In the genomic region with DNA sequence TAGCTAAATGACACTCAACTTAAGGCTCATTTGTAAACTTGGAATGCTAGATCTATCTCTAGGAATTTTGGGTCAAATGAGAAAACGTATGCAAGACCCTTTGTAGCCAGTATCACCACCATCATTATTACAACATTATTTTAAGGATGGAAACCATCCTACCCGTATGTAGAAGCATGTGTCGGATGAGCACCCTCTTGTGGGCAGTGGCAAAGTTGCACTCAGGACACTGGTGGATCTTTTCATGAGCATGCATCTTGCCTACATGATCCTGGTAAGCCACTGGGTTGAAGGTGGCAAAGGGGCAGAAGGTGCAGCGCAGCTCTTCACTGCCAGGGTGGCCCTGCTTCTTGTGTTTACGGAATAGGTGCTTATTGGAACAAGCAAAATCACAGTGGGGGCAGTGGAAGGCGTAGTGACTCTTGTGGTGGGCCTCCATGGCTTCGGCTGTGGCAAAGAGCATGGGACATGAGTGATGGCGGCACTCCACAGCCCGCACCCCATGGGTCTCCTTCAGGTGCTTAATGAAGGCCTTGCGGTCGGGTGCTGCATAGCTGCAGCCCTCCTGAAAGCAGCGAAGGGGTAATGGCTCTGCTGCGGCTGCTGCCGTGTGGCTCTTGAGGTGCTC, we compare ENCODE assay signal across 1 cellular context.
A peak's percentile ranks its signal among the peaks of the same experiment; 100 is the strongest.
TF ChIP-seq lines count a peak whose summit lies in the region.

No MANE protein-coding gene starts in this region.

TF ChIP-seq in K562, 482 proteins besides CTCF, POLR2A, EP300 and RAD21:
- TF ChIP-seq, protein P1, sequence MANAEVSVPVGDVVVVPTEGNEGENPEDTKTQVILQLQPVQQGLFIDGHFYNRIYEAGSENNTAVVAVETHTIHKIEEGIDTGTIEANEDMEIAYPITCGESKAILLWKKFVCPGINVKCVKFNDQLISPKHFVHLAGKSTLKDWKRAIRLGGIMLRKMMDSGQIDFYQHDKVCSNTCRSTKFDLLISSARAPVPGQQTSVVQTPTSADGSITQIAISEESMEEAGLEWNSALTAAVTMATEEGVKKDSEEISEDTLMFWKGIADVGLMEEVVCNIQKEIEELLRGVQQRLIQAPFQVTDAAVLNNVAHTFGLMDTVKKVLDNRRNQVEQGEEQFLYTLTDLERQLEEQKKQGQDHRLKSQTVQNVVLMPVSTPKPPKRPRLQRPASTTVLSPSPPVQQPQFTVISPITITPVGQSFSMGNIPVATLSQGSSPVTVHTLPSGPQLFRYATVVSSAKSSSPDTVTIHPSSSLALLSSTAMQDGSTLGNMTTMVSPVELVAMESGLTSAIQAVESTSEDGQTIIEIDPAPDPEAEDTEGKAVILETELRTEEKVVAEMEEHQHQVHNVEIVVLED (CRISPR knock-in tag; IDR thresholded peaks at IDR 0.05) = no peak
- TF ChIP-seq SMC3 (conservative IDR thresholded peaks at IDR 0.05; ENCODE audit: insufficient read depth, low read depth, low read length) = peak; percentile 48
- TF ChIP-seq, protein P2, sequence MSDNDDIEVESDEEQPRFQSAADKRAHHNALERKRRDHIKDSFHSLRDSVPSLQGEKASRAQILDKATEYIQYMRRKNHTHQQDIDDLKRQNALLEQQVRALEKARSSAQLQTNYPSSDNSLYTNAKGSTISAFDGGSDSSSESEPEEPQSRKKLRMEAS (CRISPR knock-in tag; IDR thresholded peaks at IDR 0.05) = 0 out of 2 replicates have a peak, but pooled peaks have one; percentile 18
- TF ChIP-seq, protein P3, sequence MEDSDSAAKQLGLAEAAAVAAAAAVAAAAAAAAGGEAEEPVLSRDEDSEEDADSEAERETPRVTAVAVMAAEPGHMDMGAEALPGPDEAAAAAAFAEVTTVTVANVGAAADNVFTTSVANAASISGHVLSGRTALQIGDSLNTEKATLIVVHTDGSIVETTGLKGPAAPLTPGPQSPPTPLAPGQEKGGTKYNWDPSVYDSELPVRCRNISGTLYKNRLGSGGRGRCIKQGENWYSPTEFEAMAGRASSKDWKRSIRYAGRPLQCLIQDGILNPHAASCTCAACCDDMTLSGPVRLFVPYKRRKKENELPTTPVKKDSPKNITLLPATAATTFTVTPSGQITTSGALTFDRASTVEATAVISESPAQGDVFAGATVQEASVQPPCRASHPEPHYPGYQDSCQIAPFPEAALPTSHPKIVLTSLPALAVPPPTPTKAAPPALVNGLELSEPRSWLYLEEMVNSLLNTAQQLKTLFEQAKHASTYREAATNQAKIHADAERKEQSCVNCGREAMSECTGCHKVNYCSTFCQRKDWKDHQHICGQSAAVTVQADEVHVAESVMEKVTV (CRISPR knock-in tag; IDR thresholded peaks at IDR 0.05) = peak; percentile 32; the same call in 1 of the 2 replicates
- no peak for TF ChIP-seq NR4A1 (CRISPR knock-in tag; IDR thresholded peaks at IDR 0.05)
- no peak for TF ChIP-seq NR4A1 (tag; IDR thresholded peaks at IDR 0.05)
- 0 out of 2 replicates have a peak, but pooled peaks have one; percentile 44 for TF ChIP-seq CEBPB (tag; IDR thresholded peaks at IDR 0.05)
- TF ChIP-seq STAG1 (CRISPR knock-in tag; IDR thresholded peaks at IDR 0.05; ENCODE audit: borderline replicate concordance) = peak; percentile 61; the same call in 1 of the 2 replicates
